In genomic region chr12:75087656-75088055, GRCh38 we compare ENCODE assay signal across 11 cellular contexts.
DNase-seq lines count a peak whose midpoint lies in the region; ATAC-seq and TF ChIP-seq lines count a peak whose summit lies in the region.
"Had no signal": no experiment of that assay in that cellular context is flagged by ENCODE, and none has a peak within 500 bp of the region (broad histone marks: within the 10 kb centered on the region; RNA-seq: fewer than 3 reads in every experiment).

No MANE protein-coding gene starts in this region.

- TF ChIP-seq POLR2A in NB4 (IDR thresholded peaks at IDR 0.05; ENCODE audit: extremely low read depth, insufficient read length) (no peak), sigmoid colon (IDR thresholded peaks at IDR 0.05) (no peak)

- H3K27ac ChIP-seq in mammary epithelial cell (ENCODE audit: insufficient read depth, low read depth, low read length) (no peak overlapping the region), sigmoid colon (peak overlapping the region in 1 of 4 donors; percentile 69)

- H3K9me3 Mint-ChIP-seq in neural crest cell, result no peaks in the 10 kb centered on the region

- no peak for TF ChIP-seq EP300 in sigmoid colon (IDR thresholded peaks at IDR 0.05)

- H3K36me3 ChIP-seq in mammary epithelial cell (ENCODE audit: insufficient read depth, low read length) (no peaks in the 10 kb centered on the region), sigmoid colon (no peaks in the 10 kb centered on the region)

- ATAC-seq in GM19395 (IDR thresholded peaks at IDR 0.05; ENCODE audit: unreplicated experiment) (peak; percentile 59), GM19463 (IDR thresholded peaks at IDR 0.05; ENCODE audit: unreplicated experiment) (no peak), GM18511 (IDR thresholded peaks at IDR 0.05; ENCODE audit: unreplicated experiment) (no peak)

- no peak overlapping the region for H2AFZ ChIP-seq in mammary epithelial cell (ENCODE audit: low read depth, low read length)

- DNase-seq in NB4 (ENCODE audit: low read depth), result peak; percentile 16
- DNase-seq in mammary epithelial cell, result no peak
- no peak for DNase-seq in neural crest cell (ENCODE audit: low read depth, low spot score)
- no peak for DNase-seq in NCI-H1694 treated with DMSO at 0.1 percent for 48 hours (lab: John Stamatoyannopoulos, UW)
- no peak for DNase-seq in sigmoid colon
- DNase-seq: activated effector memory CD4-positive, alpha-beta T cell treated with anti-CD3 and anti-CD28 coated beads, Interleukin-2, amount 50 U/mL, for 16 hours; cortex of kidney; NCI-H1048 had no signal

- H3K9me3 ChIP-seq in mammary epithelial cell (replicated peaks; ENCODE audit: insufficient read depth, low read length) (no peaks in the 10 kb centered on the region), sigmoid colon (no peaks in the 10 kb centered on the region)

- H3K27ac Mint-ChIP-seq in neural crest cell (ENCODE audit: unreplicated experiment), result no peak overlapping the region

- WGBS in mammary epithelial cell (ENCODE audit: low coverage, missing lambda C conversion rate), result 50% methylated on average over 1 of the region's 1 CpG
- WGBS in sigmoid colon, 2 donors, result 38 to 59% methylated on average over 1 of the region's 1 CpG

- no peaks in the 10 kb centered on the region for H4K20me1 ChIP-seq in mammary epithelial cell (ENCODE audit: insufficient read depth, low read length)

- intact Hi-C loops in mammary epithelial cell (cut with micrococcal nuclease) (no loop called here), sigmoid colon (cut with DNase I) (no loop called here)

- CTCF ChIA-PET in mammary epithelial cell (lab: Charles Lee; ENCODE audit: low non-redundant PET), result interaction anchor here (0.7 kb wide), 1 partner anchor 285 kb away, joined by 5 read pairs; no protein-coding TSS in a partner anchor

- no peak overlapping the region for H3K4me2 ChIP-seq in mammary epithelial cell (ENCODE audit: insufficient read depth, low read depth, low read length)

- in situ Hi-C loops in mammary epithelial cell (cut with MboI; ENCODE audit: low sequenced_read_pairs in 2 of 2), result no loop called here

- BruUV-seq in mammary epithelial cell (replicated peaks; lab: Mats Ljungman, UMichigan), result no TSS peak

- no peak overlapping the region for H3K4me3 ChIP-seq in NB4 (ENCODE audit: low read depth, low read length)
- H3K4me3 ChIP-seq in mammary epithelial cell (replicated peaks in 1 of 3; ENCODE audit: insufficient read depth in 1 of 3, low read depth in 2 of 3, low read length in 3 of 3), result no peak overlapping the region
- H3K4me3 ChIP-seq in sigmoid colon, result no peak overlapping the region

- H3K27me3 ChIP-seq in mammary epithelial cell (ENCODE audit: insufficient read depth, low read length), result no peaks in the 10 kb centered on the region
- H3K27me3 ChIP-seq in sigmoid colon, result no peaks in the 10 kb centered on the region

- H3K4me3 Mint-ChIP-seq in neural crest cell, result no peak overlapping the region

- H3K4me1 ChIP-seq in mammary epithelial cell (ENCODE audit: insufficient read depth, low read length), result no peaks in the 10 kb centered on the region
- H3K4me1 ChIP-seq in sigmoid colon, result peaks cover 0 to 9% (median 6%) of the 10 kb centered on the region in 4 donors

- no peaks in the 10 kb centered on the region for H3K79me2 ChIP-seq in mammary epithelial cell (ENCODE audit: insufficient read depth, low read length)

- no peaks in the 10 kb centered on the region for H3K27me3 Mint-ChIP-seq in neural crest cell (ENCODE audit: low read depth)

- H3K36me3 Mint-ChIP-seq in neural crest cell (ENCODE audit: low read depth), result no peaks in the 10 kb centered on the region

- no peak overlapping the region for H3K9ac ChIP-seq in mammary epithelial cell (ENCODE audit: insufficient read depth, low read length)

- no peak for TF ChIP-seq CTCF in NB4 (IDR thresholded peaks at IDR 0.05; ENCODE audit: low read depth, low read length)
- TF ChIP-seq CTCF in mammary epithelial cell (conservative IDR thresholded peaks at IDR 0.05 in 1 of 2, IDR thresholded peaks at IDR 0.05 in 1 of 2; ENCODE audit: extremely low read depth in 1 of 2, insufficient read depth in 1 of 2, low read depth in 1 of 2, low read length in 2 of 2), result peak; percentile 14 to 18
- peak; percentile 22 for TF ChIP-seq CTCF in neural crest cell (conservative IDR thresholded peaks at IDR 0.05)
- no peak for TF ChIP-seq CTCF in sigmoid colon (IDR thresholded peaks at IDR 0.05)

- dilution Hi-C loops in mammary epithelial cell (cut with HindIII; ENCODE audit: low sequenced_read_pairs), result no loop called here

- no peaks in the 10 kb centered on the region for H3K4me1 Mint-ChIP-seq in neural crest cell

Comparison
In these comparisons a context has a peak if more than half of its experiments do, and no peak if none do; other contexts are left out.
1. CTCF ChIP-seq: peak in mammary epithelial cell (2 of 2) and neural crest cell (single experiment); none in NB4 (single experiment) and sigmoid colon (0 of 4).